8 cellular contexts compared by ENCODE assay signal in the genomic region with DNA sequence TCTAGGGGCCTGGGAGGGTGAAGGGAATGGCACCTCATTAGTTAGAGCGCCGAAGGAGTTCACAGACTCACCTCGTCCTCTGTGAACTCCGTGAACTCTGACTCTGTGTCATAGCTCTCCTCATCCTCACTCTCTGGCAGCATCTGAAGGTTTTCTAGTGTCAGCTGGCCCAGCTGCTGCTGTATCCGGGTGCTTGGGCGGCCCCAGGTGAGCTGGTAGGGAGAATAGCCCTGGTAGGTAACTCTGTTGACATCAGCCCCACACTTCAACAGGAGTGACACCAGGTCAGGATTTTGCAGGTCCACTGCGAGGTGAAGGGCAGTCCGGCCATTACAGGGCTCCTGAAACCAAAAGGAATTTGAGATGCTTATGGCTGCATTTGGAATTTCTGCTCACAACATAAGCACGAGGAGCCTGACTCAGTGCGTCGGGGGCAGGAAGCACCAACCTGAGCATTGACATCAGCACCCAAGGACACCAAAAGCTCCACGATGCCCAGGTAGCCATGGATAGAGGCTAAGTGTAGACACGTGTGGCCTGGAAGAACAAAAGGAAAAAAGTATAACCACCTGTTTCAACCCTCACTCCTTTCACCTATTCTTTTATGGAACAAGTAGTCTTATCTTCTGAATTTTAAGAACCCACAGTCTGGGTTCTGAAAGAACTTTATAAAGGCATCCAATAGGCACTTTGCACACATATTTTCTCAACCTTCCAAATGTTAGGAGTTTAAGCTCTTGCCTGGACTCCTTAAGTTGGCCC. TPM values are rescaled to one million over a fixed set of nuclear protein-coding genes. Genes with fewer than 3 reads are reported as not detected.
DNase-seq lines count a peak whose midpoint lies in the region; ATAC-seq and TF ChIP-seq lines count a peak whose summit lies in the region.

No MANE protein-coding gene starts in this region.

- 23 to 37% (median 28%) methylated on average over 13 of the region's 13 CpGs for WGBS in heart left ventricle, 4 donors
- 18 to 22% methylated on average over 13 of the region's 13 CpGs for WGBS in lower leg skin, 2 donors

- ATAC-seq in heart left ventricle, result no peak
- ATAC-seq in Right ventricle myocardium inferior, result no peak

- TF ChIP-seq POLR2A in heart left ventricle (IDR thresholded peaks at IDR 0.05) (no peak), lower leg skin (IDR thresholded peaks at IDR 0.05) (no peak)

- H3K4me3 ChIP-seq in heart left ventricle (peak overlapping the region; percentile 74 to 95 (median 86)), astrocyte of the cerebellum (ENCODE audit: low read depth, low read length) (peak overlapping the region; percentile 70), lower leg skin (ENCODE audit: low read depth, poor library complexity, severe bottlenecking) (peak overlapping the region; percentile 78), subcutaneous abdominal adipose tissue (ENCODE audit: low read depth in 1 of 5, low read length in 5 of 5) (peak overlapping the region; percentile 86 to 99 (median 97))

- DNase-seq in heart left ventricle (no peak), Right ventricle myocardium inferior (ENCODE audit: missing footprints) (no peak), astrocyte of the cerebellum (ENCODE audit: low read depth) (no peak), lower leg skin (ENCODE audit: low spot score in 2 of 2) (peak in 1 of 2 donors; percentile 36), cerebellar nuclear complex (lab: John Stamatoyannopoulos, UW) (no peak), NCI-H526 (lab: John Stamatoyannopoulos, UW) (no peak), nucleus accumbens (lab: John Stamatoyannopoulos, UW) (no peak)

- H3K27me3 ChIP-seq in heart left ventricle (no peaks in the 10 kb centered on the region), subcutaneous abdominal adipose tissue (ENCODE audit: control insufficient read depth in 5 of 5, insufficient read depth in 4 of 5, low read length in 5 of 5) (no peaks in the 10 kb centered on the region)

- no peaks in the 10 kb centered on the region for H3K9me3 ChIP-seq in heart left ventricle
- no peaks in the 10 kb centered on the region for H3K9me3 ChIP-seq in subcutaneous abdominal adipose tissue (ENCODE audit: control insufficient read depth in 5 of 5, low read length in 5 of 5)

- H3K4me1 ChIP-seq in heart left ventricle (peaks cover 0 to 80% (median 64%) of the 10 kb centered on the region in 12 donors), subcutaneous abdominal adipose tissue (ENCODE audit: control insufficient read depth in 5 of 5, insufficient read depth in 5 of 5, low read length in 5 of 5) (peaks cover 20 to 76% (median 68%) of the 10 kb centered on the region in 5 donors)

- H3K36me3 ChIP-seq in heart left ventricle (peaks cover 4 to 46% (median 41%) of the 10 kb centered on the region in 9 donors), subcutaneous abdominal adipose tissue (ENCODE audit: control insufficient read depth in 5 of 5, insufficient read depth in 5 of 5, low read length in 5 of 5) (peaks cover 11 to 39% (median 35%) of the 10 kb centered on the region in 5 donors)

- TF ChIP-seq CTCF in heart left ventricle (IDR thresholded peaks at IDR 0.05), result no peak
- no peak for TF ChIP-seq CTCF in astrocyte of the cerebellum (IDR thresholded peaks at IDR 0.05; ENCODE audit: low read depth, low read length, missing control alignments)
- no peak for TF ChIP-seq CTCF in lower leg skin (IDR thresholded peaks at IDR 0.05)

- H3K9ac ChIP-seq in subcutaneous abdominal adipose tissue (ENCODE audit: low read length in 5 of 5), result peak overlapping the region; percentile 91 to 98 (median 95)

- intact Hi-C loops in heart left ventricle (cut with DNase I), result loop anchor here in 6 of 10 donors (2.0 to 10.0 kb wide), 7 partner anchors 60 to 358 kb away; a partner anchor contains a TSS
- intact Hi-C loops in Right ventricle myocardium inferior (cut with DNase I), result loop anchor here (5.0 kb wide), 1 partner anchor 280 kb away; a partner anchor contains a TSS
- intact Hi-C loops in lower leg skin (cut with DNase I; ENCODE audit: low total_unique reads), result loop anchor here (5.0 to 10.0 kb wide), 2 partner anchors 65 to 168 kb away; no protein-coding TSS in a partner anchor

- H3K27ac ChIP-seq in heart left ventricle, result peak overlapping the region; percentile 88 to 100 (median 100)
- H3K27ac ChIP-seq in subcutaneous abdominal adipose tissue (ENCODE audit: low read depth, low read length), result peak overlapping the region; percentile 99

- in situ Hi-C loops in astrocyte of the cerebellum (cut with HindIII; ENCODE audit: low sequenced_read_pairs), result loop anchor here (25.0 kb wide), 1 partner anchor 165 kb away; no protein-coding TSS in a partner anchor

RNA-seq across cellular contexts. Expression of a gene that starts 2.0 kb away (rescaled TPM):
- total RNA-seq in heart left ventricle, result 100 to 1,000 TPM in 3 of 9 donors, 10 to 100 TPM in 6; 42.7 to 193 (median 68.5) TPM
- polyA plus RNA-seq in heart left ventricle, result 10 to 100 TPM; 53.9 to 64.3 TPM
- 83.0 TPM for total RNA-seq in Right ventricle myocardium inferior
- total RNA-seq in lower leg skin, result 100 to 1,000 TPM; 431 to 923 (median 565) TPM
